In the genomic region with DNA sequence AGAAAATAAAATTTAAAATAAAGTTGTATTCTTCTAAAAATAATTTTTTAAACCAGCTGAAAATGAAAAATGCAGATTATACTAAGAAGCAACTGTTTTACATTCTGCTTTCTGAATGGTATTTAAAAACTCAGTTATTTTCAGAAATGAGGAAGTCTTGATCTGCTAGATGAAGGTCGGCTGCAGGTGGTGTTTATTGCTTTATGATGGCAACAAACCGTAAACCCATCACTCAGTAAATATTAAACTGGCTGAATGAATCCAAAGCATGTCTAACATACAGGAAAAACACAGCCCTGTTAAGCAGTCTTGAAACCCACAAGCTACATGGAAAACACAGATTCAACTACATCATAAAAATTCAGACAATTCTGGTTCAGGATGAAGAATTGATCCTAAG, we compare ENCODE assay signal across 11 cellular contexts. TPM values are rescaled to one million over a fixed set of nuclear protein-coding genes. Genes with fewer than 3 reads are reported as not detected.
DNase-seq lines count a peak whose midpoint lies in the region; ATAC-seq and TF ChIP-seq lines count a peak whose summit lies in the region.
"Had no signal": no experiment of that assay in that cellular context is flagged by ENCODE, and none has a peak within 500 bp of the region (broad histone marks: within the 10 kb centered on the region; RNA-seq: fewer than 3 reads in every experiment).

No MANE protein-coding gene starts in this region.

- no peak for TF ChIP-seq CTCF in hepatocyte (IDR thresholded peaks at IDR 0.05; ENCODE audit: poor library complexity)

- peak; percentile 55 for ATAC-seq in GM19395 (IDR thresholded peaks at IDR 0.05; ENCODE audit: unreplicated experiment)
- peak; percentile 46 for ATAC-seq in HG02973 (IDR thresholded peaks at IDR 0.05; ENCODE audit: unreplicated experiment)
- peak; percentile 44 to 61 for ATAC-seq in stimulated activated naive B cell treated with anti-CD40 and anti-IgM and Interleukin-4, amounts not matched to agents 10 μg/mL and 1 μg/mL and 100 μg/mL, for 72 hours (replicated peaks)
- ATAC-seq in stimulated activated naive CD8-positive, alpha-beta T cell treated with anti-CD3 and anti-CD28 coated beads, Interleukin-15, Interleukin-2, amounts not matched to agents 100 U/mL and 50 U/mL, for 24 hours, result no peak

- no peak overlapping the region for H3K27ac ChIP-seq in hepatocyte
- H3K27ac ChIP-seq: ascending aorta, ovary had no signal

- no peaks in the 10 kb centered on the region for H3K27me3 Mint-ChIP-seq in stimulated activated naive B cell treated with anti-CD40 and anti-IgM and Interleukin-4, amounts not matched to agents 10 μg/mL and 1 μg/mL and 100 μg/mL, for 72 hours

- no peaks in the 10 kb centered on the region for H4K20me1 ChIP-seq in hepatocyte (ENCODE audit: insufficient read depth, poor library complexity, severe bottlenecking)

- WGBS in hepatocyte (ENCODE audit: low lambda C conversion rate, missing lambda C conversion rate), result 47% methylated on average over 2 of the region's 2 CpGs

- H3K27ac Mint-ChIP-seq in stimulated activated naive B cell treated with anti-CD40 and anti-IgM and Interleukin-4, amounts not matched to agents 10 μg/mL and 1 μg/mL and 100 μg/mL, for 72 hours, result peak overlapping the region; percentile 90

- H3K4me1 Mint-ChIP-seq in stimulated activated naive B cell treated with anti-CD40 and anti-IgM and Interleukin-4, amounts not matched to agents 10 μg/mL and 1 μg/mL and 100 μg/mL, for 72 hours, result peaks cover 49 to 73% of the 10 kb centered on the region in 2 donors

- H3K4me2 ChIP-seq in hepatocyte, result no peak overlapping the region

- peaks cover 0 to 3% of the 10 kb centered on the region in 2 donors for H3K36me3 Mint-ChIP-seq in stimulated activated naive B cell treated with anti-CD40 and anti-IgM and Interleukin-4, amounts not matched to agents 10 μg/mL and 1 μg/mL and 100 μg/mL, for 72 hours

- H2AFZ ChIP-seq in hepatocyte, result no peak overlapping the region

- H3K4me3 ChIP-seq in hepatocyte, result no peak overlapping the region
- H3K4me3 ChIP-seq: ascending aorta, HAP-1, ovary had no signal

- H3K4me3 Mint-ChIP-seq in stimulated activated naive B cell treated with anti-CD40 and anti-IgM and Interleukin-4, amounts not matched to agents 10 μg/mL and 1 μg/mL and 100 μg/mL, for 72 hours, result peak overlapping the region; percentile 48 to 56

- H3K4me1 ChIP-seq in hepatocyte (ENCODE audit: insufficient read depth), result no peaks in the 10 kb centered on the region
- H3K4me1 ChIP-seq: ascending aorta had no signal

- no peaks in the 10 kb centered on the region for H3K9me3 Mint-ChIP-seq in stimulated activated naive B cell treated with anti-CD40 and anti-IgM and Interleukin-4, amounts not matched to agents 10 μg/mL and 1 μg/mL and 100 μg/mL, for 72 hours

- no peaks in the 10 kb centered on the region for H3K9me2 ChIP-seq in hepatocyte (replicated peaks; ENCODE audit: insufficient read depth)

- H3K79me2 ChIP-seq in hepatocyte, result no peaks in the 10 kb centered on the region

- H3K9me3 ChIP-seq in hepatocyte (ENCODE audit: low read depth), result no peaks in the 10 kb centered on the region
- H3K9me3 ChIP-seq: ascending aorta, HAP-1, ovary had no signal

- no peaks in the 10 kb centered on the region for H3K36me3 ChIP-seq in hepatocyte (replicated peaks; ENCODE audit: insufficient read depth, low read depth)
- H3K36me3 ChIP-seq: ascending aorta, HAP-1, ovary had no signal

- no peaks in the 10 kb centered on the region for H3K27me3 ChIP-seq in hepatocyte
- H3K27me3 ChIP-seq: ascending aorta, ovary had no signal

- DNase-seq in NCI-H526 (lab: John Stamatoyannopoulos, UW) (peak; percentile 66 to 76), hepatocyte (ENCODE audit: low spot score) (no peak), SKM-1 (lab: John Stamatoyannopoulos, UW; ENCODE audit: unreplicated experiment) (no peak)
- DNase-seq in stimulated activated naive B cell treated with anti-CD40 and anti-IgM and Interleukin-4, amounts not matched to agents 10 μg/mL and 1 μg/mL and 100 μg/mL, for 72 hours, result no peak
- no peak for DNase-seq in stimulated activated naive CD8-positive, alpha-beta T cell treated with anti-CD3 and anti-CD28 coated beads, Interleukin-15, Interleukin-2, amounts not matched to agents 100 U/mL and 50 U/mL, for 24 hours
- DNase-seq: ovary had no signal

RNA-seq across cellular contexts. Expression of gene DYNLT3, which starts 29.3 kb away (rescaled TPM):
- total RNA-seq in hepatocyte, result 42.8 and 44.4 TPM in 2 replicates
- 36.4 and 36.7 TPM in 2 replicates for polyA plus RNA-seq in hepatocyte

RNA-seq across cellular contexts. Expression of gene CYBB, which starts 38.2 kb away (rescaled TPM):
- 2.5 and 5.1 TPM in 2 replicates for total RNA-seq in hepatocyte
- 0.30 TPM in 1 of 2 replicates, not detected in the other for polyA plus RNA-seq in hepatocyte
- total RNA-seq: epithelial cell of proximal tubule had no signal

Comparison
In these comparisons a context has a peak if more than half of its experiments do, and no peak if none do; other contexts are left out.
1. DNase-seq: peak in NCI-H526 (2 of 2); none in stimulated activated naive B cell treated with anti-CD40 and anti-IgM and Interleukin-4, amounts not matched to agents 10 μg/mL and 1 μg/mL and 100 μg/mL, for 72 hours (single experiment), hepatocyte (single experiment), SKM-1 (single experiment) and stimulated activated naive CD8-positive, alpha-beta T cell treated with anti-CD3 and anti-CD28 coated beads, Interleukin-15, Interleukin-2, amounts not matched to agents 100 U/mL and 50 U/mL, for 24 hours (single experiment).